In genomic region chr9:35350212-35350611, GRCh38 we compare ENCODE assay signal across 1 cellular context.
TF ChIP-seq lines count a peak whose summit lies in the region.

No MANE protein-coding gene starts in this region.

TF ChIP-seq in SK-N-SH, 30 proteins besides CTCF, POLR2A, EP300 and RAD21 (continued from another document):
- TF ChIP-seq, protein P1, sequence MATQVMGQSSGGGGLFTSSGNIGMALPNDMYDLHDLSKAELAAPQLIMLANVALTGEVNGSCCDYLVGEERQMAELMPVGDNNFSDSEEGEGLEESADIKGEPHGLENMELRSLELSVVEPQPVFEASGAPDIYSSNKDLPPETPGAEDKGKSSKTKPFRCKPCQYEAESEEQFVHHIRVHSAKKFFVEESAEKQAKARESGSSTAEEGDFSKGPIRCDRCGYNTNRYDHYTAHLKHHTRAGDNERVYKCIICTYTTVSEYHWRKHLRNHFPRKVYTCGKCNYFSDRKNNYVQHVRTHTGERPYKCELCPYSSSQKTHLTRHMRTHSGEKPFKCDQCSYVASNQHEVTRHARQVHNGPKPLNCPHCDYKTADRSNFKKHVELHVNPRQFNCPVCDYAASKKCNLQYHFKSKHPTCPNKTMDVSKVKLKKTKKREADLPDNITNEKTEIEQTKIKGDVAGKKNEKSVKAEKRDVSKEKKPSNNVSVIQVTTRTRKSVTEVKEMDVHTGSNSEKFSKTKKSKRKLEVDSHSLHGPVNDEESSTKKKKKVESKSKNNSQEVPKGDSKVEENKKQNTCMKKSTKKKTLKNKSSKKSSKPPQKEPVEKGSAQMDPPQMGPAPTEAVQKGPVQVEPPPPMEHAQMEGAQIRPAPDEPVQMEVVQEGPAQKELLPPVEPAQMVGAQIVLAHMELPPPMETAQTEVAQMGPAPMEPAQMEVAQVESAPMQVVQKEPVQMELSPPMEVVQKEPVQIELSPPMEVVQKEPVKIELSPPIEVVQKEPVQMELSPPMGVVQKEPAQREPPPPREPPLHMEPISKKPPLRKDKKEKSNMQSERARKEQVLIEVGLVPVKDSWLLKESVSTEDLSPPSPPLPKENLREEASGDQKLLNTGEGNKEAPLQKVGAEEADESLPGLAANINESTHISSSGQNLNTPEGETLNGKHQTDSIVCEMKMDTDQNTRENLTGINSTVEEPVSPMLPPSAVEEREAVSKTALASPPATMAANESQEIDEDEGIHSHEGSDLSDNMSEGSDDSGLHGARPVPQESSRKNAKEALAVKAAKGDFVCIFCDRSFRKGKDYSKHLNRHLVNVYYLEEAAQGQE (IDR thresholded peaks at IDR 0.05; ENCODE audit: low read depth, low read length) = no peak
- TF ChIP-seq TCF12 (IDR thresholded peaks at IDR 0.05) (no peak), FOSL2 (IDR thresholded peaks at IDR 0.05; ENCODE audit: borderline replicate concordance, low read depth) (no peak)
